Comparison of ENCODE assay signal across 25 cellular contexts in genomic region chr1:116948642-116949041, GRCh38. TPM values are rescaled to one million over a fixed set of nuclear protein-coding genes. Genes with fewer than 3 reads are reported as not detected.
"Had no signal": no experiment of that assay in that cellular context is flagged by ENCODE, and none has a peak within 500 bp of the region (broad histone marks: within the 10 kb centered on the region; RNA-seq: fewer than 3 reads in every experiment).

No MANE protein-coding gene starts in this region.

- DNase-seq: activated B cell treated with CpG ODN at 0.5 μM for 24 hours; activated CD4-positive, alpha-beta memory T cell treated with anti-CD3 and anti-CD28 coated beads for 36 hours; activated CD4-positive, alpha-beta T cell treated with anti-CD3 and anti-CD28 coated beads, Interleukin-2, amount 10 ng/mL, durations not matched to agents 7 days and 5 days; activated CD8-positive, alpha-beta memory T cell treated with anti-CD3 and anti-CD28 coated beads for 24 hours; activated gamma-delta T cell treated with Interleukin-2 at 50 U/mL for 16 hours; activated naive CD4-positive, alpha-beta T cell treated with anti-CD3 and anti-CD28 coated beads, Interleukin-2, amount 10 ng/mL, durations not matched to agents 7 days and 5 days; activated naive CD8-positive, alpha-beta T cell treated with anti-CD3 and anti-CD28 coated beads for 36 hours; activated T-cell treated with anti-CD3 and anti-CD28 coated beads, Interleukin-2, amount 50 U/mL, for 48 hours; MV-4-11; NCI-H1092 treated with DMSO at 0.1 percent for 48 hours; NCI-H1417 treated with DMSO at 0.1 percent for 48 hours; NCI-H1694; NCI-H2029; NCI-H2107; NCI-H345; NCI-H510A; NCI-H526 treated with DMSO at 0.1 percent for 48 hours; NCI-H82; SIG-M5; T-cell; T-helper 2 cell; T1000 had no signal

- H3K4me3 ChIP-seq: SK-N-MC had no signal

- ATAC-seq: T-cell had no signal

- H3K4me2 ChIP-seq: KMS-11 had no signal

- H3K27ac ChIP-seq: KMS-11, SK-N-MC had no signal

- H3K9ac ChIP-seq: KMS-11 had no signal

RNA-seq across cellular contexts. Expression of gene PTGFRN, which starts 38.9 kb away (rescaled TPM):
- total RNA-seq: activated B cell treated with CpG ODN at 0.5 μM for 24 hours, OCI-LY7 had no signal

RNA-seq across cellular contexts. Expression of gene CD101, which starts 52.9 kb away (rescaled TPM):
- total RNA-seq: OCI-LY7 had no signal
